In the genomic region with DNA sequence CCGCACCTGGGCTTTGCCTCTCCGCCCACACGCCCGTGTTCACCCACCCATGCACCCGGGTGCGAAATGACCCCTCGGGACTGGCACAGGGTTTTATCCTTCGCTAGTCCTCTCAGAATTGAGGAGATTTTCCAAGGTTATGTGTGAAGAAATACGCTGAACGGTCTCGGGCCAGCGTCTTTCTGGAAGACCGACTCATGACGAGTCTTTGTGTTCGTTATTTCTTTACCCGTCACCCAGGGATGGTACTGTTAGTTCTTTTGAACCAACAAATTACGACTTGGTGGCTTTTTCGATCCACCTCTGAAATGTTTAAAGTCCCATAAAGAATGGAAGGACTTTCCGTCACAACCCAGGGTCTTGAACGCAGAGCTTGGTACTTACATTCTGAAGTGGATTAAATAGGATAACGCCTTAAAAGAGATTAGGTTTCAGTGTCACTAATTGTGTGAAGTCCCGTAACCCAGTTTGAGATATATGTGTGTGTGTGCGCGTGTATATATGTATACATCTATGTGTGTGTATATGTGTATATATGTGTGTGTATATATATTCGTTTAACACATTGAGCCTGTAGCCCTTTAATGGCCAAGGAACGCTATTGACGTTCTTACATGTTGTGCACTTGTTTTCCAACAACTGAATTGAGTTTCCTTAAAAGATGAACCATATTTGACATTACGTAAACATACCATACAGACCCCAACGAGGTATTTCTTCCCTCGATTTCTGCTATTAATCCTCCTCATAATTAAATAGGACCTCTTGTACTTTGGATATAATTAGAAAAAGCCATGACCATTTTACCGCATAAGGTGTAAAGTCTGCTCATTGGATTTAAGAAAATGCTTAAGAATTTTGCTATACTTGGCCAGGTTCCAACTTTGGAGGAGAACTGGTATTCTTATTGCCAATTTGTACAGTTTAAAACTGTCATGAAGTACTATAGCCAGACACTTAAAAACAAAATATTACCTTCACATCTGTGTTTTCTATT, we compare ENCODE assay signal across 8 cellular contexts. TPM values are rescaled to one million over a fixed set of nuclear protein-coding genes. Genes with fewer than 3 reads are reported as not detected.
A peak's percentile ranks its signal among the peaks of the same experiment; 100 is the strongest.
DNase-seq lines count a peak whose midpoint lies in the region; ATAC-seq, FAIRE-seq and TF ChIP-seq lines count a peak whose summit lies in the region.

No MANE protein-coding gene starts in this region.

- no peak for TF ChIP-seq CTCF in KMS-11 (conservative IDR thresholded peaks at IDR 0.05; ENCODE audit: low read depth, low read length)
- no peak for TF ChIP-seq CTCF in D721Med (IDR thresholded peaks at IDR 0.05; ENCODE audit: insufficient read depth, missing control alignments)

- peaks cover 20 to 23% of the 10 kb centered on the region in 2 donors for H3K36me3 Mint-ChIP-seq in activated naive CD4-positive, alpha-beta T cell treated with anti-CD3 and anti-CD28 coated beads, Interleukin-2, amount 50 U/mL, for 72 hours

- peak overlapping the region; percentile 96 for H2AFZ ChIP-seq in KMS-11 (ENCODE audit: low read depth)

- H3K79me2 ChIP-seq in KMS-11 (ENCODE audit: insufficient read depth, low read depth): peaks cover 71% of the 10 kb centered on the region

- DNase-seq in activated naive CD4-positive, alpha-beta T cell treated with anti-CD3 and anti-CD28 coated beads, Interleukin-2, amount 50 U/mL, for 72 hours (ENCODE audit: low spot score in 2 of 2): no peak
- no peak for DNase-seq in stimulated activated CD4-positive, alpha-beta T cell treated with anti-CD3 and anti-CD28 coated beads, Interleukin-4, amount 100 ng/mL, for 1 hour
- no peak for DNase-seq in D721Med (ENCODE audit: insufficient read length, low spot score)

- H3K4me2 ChIP-seq in KMS-11: peak overlapping the region; percentile 88

- FAIRE-seq in D721Med (lab: Jason Lieb, UNC): no peak

- no peaks in the 10 kb centered on the region for H3K36me3 ChIP-seq in ES-I3 (ENCODE audit: insufficient read depth, low read length)
- no peaks in the 10 kb centered on the region; the same call in 1 of the 2 replicates for H3K36me3 ChIP-seq in KMS-11 (ENCODE audit: insufficient read depth)

- peak overlapping the region; percentile 98 to 100 for H3K27ac Mint-ChIP-seq in activated naive CD4-positive, alpha-beta T cell treated with anti-CD3 and anti-CD28 coated beads, Interleukin-2, amount 50 U/mL, for 72 hours

- H3K9me3 ChIP-seq in ES-I3 (ENCODE audit: control insufficient read depth, insufficient read depth, low read length): no peaks in the 10 kb centered on the region

- H3K27ac ChIP-seq in KMS-11 (peak overlapping the region; percentile 76), skin epidermis (peak overlapping the region; percentile 64 to 99 (median 94))

- no peaks in the 10 kb centered on the region for H3K9me3 Mint-ChIP-seq in activated naive CD4-positive, alpha-beta T cell treated with anti-CD3 and anti-CD28 coated beads, Interleukin-2, amount 50 U/mL, for 72 hours

- peak overlapping the region; percentile 79 for H3K9ac ChIP-seq in ES-I3 (ENCODE audit: low read depth, low read length)
- peak overlapping the region; percentile 88 for H3K9ac ChIP-seq in KMS-11

- ATAC-seq in activated naive CD4-positive, alpha-beta T cell treated with anti-CD3 and anti-CD28 coated beads, Interleukin-2, amount 50 U/mL, for 72 hours: no peak
- ATAC-seq in HG03039 (IDR thresholded peaks at IDR 0.05; ENCODE audit: unreplicated experiment): no peak

- no peaks in the 10 kb centered on the region for H3K27me3 ChIP-seq in KMS-11 (ENCODE audit: insufficient read depth, low read depth)

- H3K4me1 ChIP-seq in ES-I3 (ENCODE audit: insufficient read depth, low read length) (peaks cover 15% of the 10 kb centered on the region; the same call in 1 of the 2 replicates), KMS-11 (ENCODE audit: low read depth, poor library complexity, severe bottlenecking) (peaks cover 64% of the 10 kb centered on the region)

- H4K20me1 ChIP-seq in KMS-11 (ENCODE audit: insufficient read depth): peaks cover 35% of the 10 kb centered on the region

- H3K4me3 ChIP-seq in KMS-11 (IDR thresholded peaks at IDR 0.05; ENCODE audit: insufficient read depth, low read depth, low read length) (peak overlapping the region; percentile 96), iPS-11a (ENCODE audit: low read depth, low read length) (peak overlapping the region; percentile 90), skin epidermis (peak overlapping the region; percentile 76 to 97 (median 90))

RNA-seq across cellular contexts. Expression of a gene that starts 0.9 kb away (rescaled TPM):
- total RNA-seq in activated naive CD4-positive, alpha-beta T cell treated with anti-CD3 and anti-CD28 coated beads, Interleukin-2, amount 50 U/mL, for 72 hours: 10 to 100 TPM; 78.3 to 82.3 TPM
